Comparison of ENCODE assay signal across 9 cellular contexts in genomic region chr12:124517260-124518050, GRCh38. TPM values are rescaled to one million over a fixed set of nuclear protein-coding genes. Genes with fewer than 3 reads are reported as not detected.
DNase-seq lines count a peak whose midpoint lies in the region; ATAC-seq and TF ChIP-seq lines count a peak whose summit lies in the region.
"Had no signal": no experiment of that assay in that cellular context is flagged by ENCODE, and none has a peak within 500 bp of the region (broad histone marks: within the 10 kb centered on the region; RNA-seq: fewer than 3 reads in every experiment).

No MANE protein-coding gene starts in this region.

- H3K27ac ChIP-seq in colonic mucosa: peak overlapping the region; percentile 92
- peak overlapping the region; percentile 89 to 95 for H3K27ac ChIP-seq in lung (ENCODE audit: low read depth in 1 of 2, low read length in 1 of 2)

- H3K4me3 ChIP-seq in colonic mucosa: peak overlapping the region; percentile 43
- no peak overlapping the region for H3K4me3 ChIP-seq in lung

- WGBS in lung, 2 donors: 18 to 34% methylated on average over 44 to 47 of the region's 47 CpGs

- H3K36me3 Mint-ChIP-seq in type B pancreatic cell: peaks cover 7% of the 10 kb centered on the region
- H3K36me3 Mint-ChIP-seq in activated naive CD4-positive, alpha-beta T cell treated with anti-CD3 and anti-CD28 coated beads, Interleukin-2, amount 10 ng/mL, durations not matched to agents 7 days and 5 days: peaks cover 6% of the 10 kb centered on the region
- H3K36me3 Mint-ChIP-seq: activated naive CD4-positive, alpha-beta T cell treated with anti-CD3 and anti-CD28 coated beads, Interleukin-2, amount 50 U/mL, for 24 hours had no signal

- H3K4me1 Mint-ChIP-seq in type B pancreatic cell (ENCODE audit: unreplicated experiment): peaks cover 52% of the 10 kb centered on the region
- no peaks in the 10 kb centered on the region for H3K4me1 Mint-ChIP-seq in activated naive CD4-positive, alpha-beta T cell treated with anti-CD3 and anti-CD28 coated beads, Interleukin-2, amount 10 ng/mL, durations not matched to agents 7 days and 5 days

- H3K4me1 ChIP-seq in colonic mucosa: peaks cover 44% of the 10 kb centered on the region
- peaks cover 29 to 52% of the 10 kb centered on the region in 2 donors for H3K4me1 ChIP-seq in lung (ENCODE audit: control insufficient read depth in 2 of 2, insufficient read depth in 2 of 2, low read length in 2 of 2)

- CTCF ChIA-PET in activated naive CD4-positive, alpha-beta T cell treated with anti-CD3 and anti-CD28 coated beads, Interleukin-2, amount 10 ng/mL, durations not matched to agents 7 days and 5 days (lab: Charles Lee): no interaction called here

- TF ChIP-seq CTCF in colonic mucosa (IDR thresholded peaks at IDR 0.05) (no peak), lung (IDR thresholded peaks at IDR 0.05; ENCODE audit: control extremely low read depth, extremely low read depth) (no peak), type B pancreatic cell (conservative IDR thresholded peaks at IDR 0.05) (no peak)

- no peaks in the 10 kb centered on the region for H3K36me3 ChIP-seq in colonic mucosa
- peaks cover 0 to 6% of the 10 kb centered on the region in 2 donors for H3K36me3 ChIP-seq in lung (ENCODE audit: control insufficient read depth in 2 of 2, insufficient read depth in 2 of 2, low read length in 2 of 2)

- peak overlapping the region; percentile 67 to 74 for H3K9ac ChIP-seq in colonic mucosa (ENCODE audit: low read depth in 2 of 2, low read length in 2 of 2)

- intact Hi-C loops in colonic mucosa (cut with DNase I): no loop called here

- H3K9me3 Mint-ChIP-seq in type B pancreatic cell: no peaks in the 10 kb centered on the region
- no peaks in the 10 kb centered on the region for H3K9me3 Mint-ChIP-seq in activated naive CD4-positive, alpha-beta T cell treated with anti-CD3 and anti-CD28 coated beads, Interleukin-2, amount 10 ng/mL, durations not matched to agents 7 days and 5 days
- H3K9me3 Mint-ChIP-seq: activated naive CD4-positive, alpha-beta T cell treated with anti-CD3 and anti-CD28 coated beads, Interleukin-2, amount 50 U/mL, for 24 hours had no signal

- H3K27ac Mint-ChIP-seq in type B pancreatic cell: peak overlapping the region; percentile 93
- no peak overlapping the region for H3K27ac Mint-ChIP-seq in activated naive CD4-positive, alpha-beta T cell treated with anti-CD3 and anti-CD28 coated beads, Interleukin-2, amount 10 ng/mL, durations not matched to agents 7 days and 5 days
- H3K27ac Mint-ChIP-seq: activated naive CD4-positive, alpha-beta T cell treated with anti-CD3 and anti-CD28 coated beads, Interleukin-2, amount 50 U/mL, for 24 hours had no signal

- no peaks in the 10 kb centered on the region for H3K27me3 Mint-ChIP-seq in type B pancreatic cell
- H3K27me3 Mint-ChIP-seq in activated naive CD4-positive, alpha-beta T cell treated with anti-CD3 and anti-CD28 coated beads, Interleukin-2, amount 10 ng/mL, durations not matched to agents 7 days and 5 days: no peaks in the 10 kb centered on the region
- H3K27me3 Mint-ChIP-seq: activated naive CD4-positive, alpha-beta T cell treated with anti-CD3 and anti-CD28 coated beads, Interleukin-2, amount 50 U/mL, for 24 hours had no signal

- H3K9me3 ChIP-seq in colonic mucosa (no peaks in the 10 kb centered on the region), lung (ENCODE audit: control insufficient read depth in 2 of 2, insufficient read depth in 1 of 2, low read length in 1 of 2) (no peaks in the 10 kb centered on the region)

- peak overlapping the region; percentile 82 for H3K4me3 Mint-ChIP-seq in type B pancreatic cell
- no peak overlapping the region for H3K4me3 Mint-ChIP-seq in activated naive CD4-positive, alpha-beta T cell treated with anti-CD3 and anti-CD28 coated beads, Interleukin-2, amount 10 ng/mL, durations not matched to agents 7 days and 5 days
- H3K4me3 Mint-ChIP-seq: activated naive CD4-positive, alpha-beta T cell treated with anti-CD3 and anti-CD28 coated beads, Interleukin-2, amount 50 U/mL, for 24 hours had no signal

- no peaks in the 10 kb centered on the region for H3K27me3 ChIP-seq in colonic mucosa
- no peaks in the 10 kb centered on the region for H3K27me3 ChIP-seq in lung (ENCODE audit: control insufficient read depth, insufficient read depth)

- ATAC-seq in lung (ENCODE audit: insufficient read depth, low FRiP score) (no peak), HG03175 (IDR thresholded peaks at IDR 0.05; ENCODE audit: unreplicated experiment) (no peak)

- DNase-seq in COLO668 (lab: John Stamatoyannopoulos, UW; ENCODE audit: unreplicated experiment) (peak; percentile 94), NCI-H2227 (lab: John Stamatoyannopoulos, UW; ENCODE audit: unreplicated experiment) (peak; percentile 72), colonic mucosa (peak; percentile 79), lung (ENCODE audit: low spot score) (peak; percentile 71), type B pancreatic cell (ENCODE audit: extremely low spot score, unreplicated experiment) (no peak)
- no peak for DNase-seq in activated naive CD4-positive, alpha-beta T cell treated with anti-CD3 and anti-CD28 coated beads, Interleukin-2, amount 10 ng/mL, durations not matched to agents 7 days and 5 days
- no peak for DNase-seq in stimulated activated CD4-positive, alpha-beta T cell treated with anti-CD3 and anti-CD28 coated beads, Interleukin-12 subunit alpha, Interleukin-12 subunit beta, amount 100 ng/mL, for 4 hours

RNA-seq across cellular contexts. Expression of gene NCOR2, which starts 50.0 kb away (rescaled TPM):
- total RNA-seq in colonic mucosa (100 to 1,000 TPM; 137 to 148 TPM), lung (100 to 1,000 TPM; 166 to 361 TPM), type B pancreatic cell (ENCODE audit: low replicate concordance) (219 and 227 TPM in 2 replicates)
- 10 to 100 TPM; 81.4 to 98.7 TPM for polyA plus RNA-seq in lung

Comparison
In these comparisons a context has a peak if more than half of its experiments do, and no peak if none do; other contexts are left out.
1. DNase-seq: peak in COLO668 (single experiment), NCI-H2227 (single experiment), colonic mucosa (single experiment) and lung (single experiment); none in type B pancreatic cell (single experiment), activated naive CD4-positive, alpha-beta T cell treated with anti-CD3 and anti-CD28 coated beads, Interleukin-2, amount 10 ng/mL, durations not matched to agents 7 days and 5 days (single experiment) and stimulated activated CD4-positive, alpha-beta T cell treated with anti-CD3 and anti-CD28 coated beads, Interleukin-12 subunit alpha, Interleukin-12 subunit beta, amount 100 ng/mL, for 4 hours (single experiment).